Comparison of ENCODE assay signal across 11 cellular contexts in the genomic region with DNA sequence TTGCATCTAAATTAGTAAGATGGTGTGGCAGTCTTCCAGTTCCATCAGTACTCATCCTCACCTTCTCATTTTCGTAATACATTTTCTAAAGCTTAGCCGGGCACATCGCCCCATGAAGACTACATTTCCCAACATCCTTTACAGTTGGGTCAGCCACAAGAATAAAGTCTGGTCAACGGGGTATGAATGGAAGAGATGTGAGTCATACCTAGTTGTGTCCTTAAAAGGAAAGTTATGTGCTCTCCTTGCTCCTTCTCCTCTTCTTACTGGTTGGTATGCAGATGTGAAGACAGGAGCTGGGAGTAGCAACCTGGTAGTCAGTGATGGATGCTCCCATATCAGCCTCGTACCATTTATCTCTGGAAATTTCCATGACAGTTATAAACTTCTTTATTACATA. TPM values are rescaled to one million over a fixed set of nuclear protein-coding genes. Genes with fewer than 3 reads are reported as not detected.
A peak's percentile ranks its signal among the peaks of the same experiment; 100 is the strongest.
DNase-seq lines count a peak whose midpoint lies in the region; ATAC-seq and TF ChIP-seq lines count a peak whose summit lies in the region.
"Had no signal": no experiment of that assay in that cellular context is flagged by ENCODE, and none has a peak within 500 bp of the region (broad histone marks: within the 10 kb centered on the region; RNA-seq: fewer than 3 reads in every experiment).

No MANE protein-coding gene starts in this region.

- ATAC-seq in activated CD4-positive, alpha-beta T cell treated with anti-CD3 and anti-CD28 coated beads for 36 hours: peak; percentile 30
- ATAC-seq in RWPE2 (ENCODE audit: low read depth): peak; percentile 100
- no peak for ATAC-seq in GM19328 (IDR thresholded peaks at IDR 0.05; ENCODE audit: unreplicated experiment)

- POLR2A ChIA-PET in activated CD4-positive, alpha-beta T cell treated with anti-CD3 and anti-CD28 coated beads for 36 hours (lab: Charles Lee): no interaction called here
- POLR2A ChIA-PET in OCI-LY7 (lab: Charles Lee): no interaction called here

- no peaks in the 10 kb centered on the region for H3K79me2 ChIP-seq in OCI-LY7 (ENCODE audit: insufficient read depth, low read depth, low read length)

- H3K27ac Mint-ChIP-seq in activated CD4-positive, alpha-beta T cell treated with anti-CD3 and anti-CD28 coated beads for 36 hours: no peak overlapping the region
- H3K27ac Mint-ChIP-seq: activated naive CD4-positive, alpha-beta T cell treated with anti-CD3 and anti-CD28 coated beads for 36 hours had no signal

- BruUV-seq in OCI-LY7 (replicated peaks; lab: Mats Ljungman, UMichigan): no TSS peak

- H3K27me3 Mint-ChIP-seq in activated CD4-positive, alpha-beta T cell treated with anti-CD3 and anti-CD28 coated beads for 36 hours: no peaks in the 10 kb centered on the region

- peaks cover 10% of the 10 kb centered on the region for H3K4me1 ChIP-seq in RWPE2 (ENCODE audit: insufficient read depth, poor library complexity, severe bottlenecking)
- no peaks in the 10 kb centered on the region for H3K4me1 ChIP-seq in OCI-LY7 (ENCODE audit: insufficient read depth, low read length, poor library complexity, severe bottlenecking)

- H3K9me3 ChIP-seq in RWPE2 (ENCODE audit: severe bottlenecking) (no peaks in the 10 kb centered on the region), OCI-LY7 (ENCODE audit: low read length) (no peaks in the 10 kb centered on the region)

- H3K4me1 Mint-ChIP-seq in activated CD4-positive, alpha-beta T cell treated with anti-CD3 and anti-CD28 coated beads for 36 hours: peaks cover 9% of the 10 kb centered on the region

- no peak overlapping the region for H3K4me3 ChIP-seq in RWPE2 (ENCODE audit: severe bottlenecking)
- no peak overlapping the region for H3K4me3 ChIP-seq in fibroblast of the aortic adventitia (ENCODE audit: low read depth, low read length)
- no peak overlapping the region for H3K4me3 ChIP-seq in OCI-LY7 (ENCODE audit: low read depth, low read length, poor library complexity, severe bottlenecking)

- H3K36me3 Mint-ChIP-seq in activated CD4-positive, alpha-beta T cell treated with anti-CD3 and anti-CD28 coated beads for 36 hours (ENCODE audit: low read depth): no peaks in the 10 kb centered on the region

- no peak overlapping the region for H3K4me2 ChIP-seq in OCI-LY7 (ENCODE audit: low read length)

- no peak overlapping the region for H3K27ac ChIP-seq in RWPE2 (ENCODE audit: poor library complexity, severe bottlenecking)
- no peak overlapping the region for H3K27ac ChIP-seq in OCI-LY7 (ENCODE audit: low read depth, low read length, poor library complexity, severe bottlenecking)
- H3K27ac ChIP-seq: HL-60 had no signal

- intact Hi-C loops in activated CD4-positive, alpha-beta T cell treated with anti-CD3 and anti-CD28 coated beads for 36 hours (cut with DNase I, micrococcal nuclease): no loop called here
- intact Hi-C loops in OCI-LY7 (cut with micrococcal nuclease; ENCODE audit: unreplicated experiment): no loop called here

- DNase-seq in activated CD4-positive, alpha-beta T cell treated with anti-CD3 and anti-CD28 coated beads for 36 hours: no peak
- no peak for DNase-seq in activated CD4-positive, alpha-beta T cell treated with anti-CD3 and anti-CD28 coated beads, Interleukin-2, amount 50 U/mL, for 4 hours
- DNase-seq in RWPE2 (ENCODE audit: low spot score) (no peak), fibroblast of the aortic adventitia (ENCODE audit: low read depth) (peak; percentile 58), stromal cell of bone marrow (ENCODE audit: low read depth) (peak; percentile 30), OCI-LY7 (ENCODE audit: low spot score) (no peak)
- no peak for DNase-seq in NK-92 treated with Interleukin-12 subunit alpha and Interleukin-12 subunit beta, amount 100 ng/mL, for 24 hours (lab: John Stamatoyannopoulos, UW)
- DNase-seq: activated naive CD4-positive, alpha-beta T cell treated with anti-CD3 and anti-CD28 coated beads for 36 hours; stimulated activated CD4-positive, alpha-beta T cell treated with anti-CD3 and anti-CD28 coated beads, Interleukin-2, amount 100 ng/mL, for 48 hours had no signal

- CTCF ChIA-PET in activated CD4-positive, alpha-beta T cell treated with anti-CD3 and anti-CD28 coated beads for 36 hours (lab: Charles Lee): no interaction called here
- CTCF ChIA-PET in OCI-LY7 (lab: Charles Lee; ENCODE audit: unreplicated experiment): no interaction called here

- no peaks in the 10 kb centered on the region for H4K20me1 ChIP-seq in OCI-LY7 (ENCODE audit: insufficient read depth, low read length)

- no peak overlapping the region for H3K4me3 Mint-ChIP-seq in activated CD4-positive, alpha-beta T cell treated with anti-CD3 and anti-CD28 coated beads for 36 hours
- H3K4me3 Mint-ChIP-seq: activated naive CD4-positive, alpha-beta T cell treated with anti-CD3 and anti-CD28 coated beads for 36 hours had no signal

- no peak for TF ChIP-seq CTCF in RWPE2 (IDR thresholded peaks at IDR 0.05; ENCODE audit: poor library complexity, severe bottlenecking)
- TF ChIP-seq CTCF in fibroblast of the aortic adventitia (IDR thresholded peaks at IDR 0.05; ENCODE audit: insufficient read depth, low read length): no peak
- no peak for TF ChIP-seq CTCF in OCI-LY7 (conservative IDR thresholded peaks at IDR 0.05; ENCODE audit: low read length)

- no peaks in the 10 kb centered on the region for H3K9me2 ChIP-seq in OCI-LY7 (ENCODE audit: insufficient read depth, low read length)

- H3K9me3 Mint-ChIP-seq in activated CD4-positive, alpha-beta T cell treated with anti-CD3 and anti-CD28 coated beads for 36 hours (ENCODE audit: low read depth): no peaks in the 10 kb centered on the region

- no peak overlapping the region for H2AFZ ChIP-seq in OCI-LY7 (ENCODE audit: low read length)

- no peaks in the 10 kb centered on the region for H3K36me3 ChIP-seq in RWPE2 (ENCODE audit: low read depth)
- no peaks in the 10 kb centered on the region for H3K36me3 ChIP-seq in OCI-LY7 (ENCODE audit: insufficient read depth, low read length)

- no peaks in the 10 kb centered on the region for H3K27me3 ChIP-seq in RWPE2 (ENCODE audit: insufficient read depth, poor library complexity, severe bottlenecking)

RNA-seq across cellular contexts. Expression of a gene that starts 35.9 kb away (rescaled TPM):
- total RNA-seq in activated CD4-positive, alpha-beta T cell treated with anti-CD3 and anti-CD28 coated beads for 36 hours: 1 to 10 TPM; 3.8 to 3.9 TPM
- total RNA-seq in fibroblast of the aortic adventitia (ENCODE audit: low replicate concordance): 0.18 and 2.0 TPM in 2 replicates
- total RNA-seq in OCI-LY7 (2014; rRNA removed; shearing (Covaris generic)): not detected in 2 replicates
- not detected in 2 replicates for total RNA-seq in OCI-LY7 (2022)

Comparison
In these comparisons a context has a peak if more than half of its experiments do, and no peak if none do; other contexts are left out.
1. DNase-seq: peak in fibroblast of the aortic adventitia (single experiment) and stromal cell of bone marrow (single experiment); none in activated CD4-positive, alpha-beta T cell treated with anti-CD3 and anti-CD28 coated beads for 36 hours (single experiment), activated CD4-positive, alpha-beta T cell treated with anti-CD3 and anti-CD28 coated beads, Interleukin-2, amount 50 U/mL, for 4 hours (0 of 2), RWPE2 (single experiment), NK-92 treated with Interleukin-12 subunit alpha and Interleukin-12 subunit beta, amount 100 ng/mL, for 24 hours (single experiment) and OCI-LY7 (single experiment).